Comparison of ENCODE assay signal across 14 cellular contexts in genomic region chr4:10747186-10747585, GRCh38.
DNase-seq lines count a peak whose midpoint lies in the region; ATAC-seq and TF ChIP-seq lines count a peak whose summit lies in the region.
"Had no signal": no experiment of that assay in that cellular context is flagged by ENCODE, and none has a peak within 500 bp of the region (broad histone marks: within the 10 kb centered on the region; RNA-seq: fewer than 3 reads in every experiment).

No MANE protein-coding gene starts in this region.

- no peaks in the 10 kb centered on the region for H3K36me3 Mint-ChIP-seq in activated T-cell treated with anti-CD3 and anti-CD28 coated beads, Interleukin-2, amount 50 U/mL, for 72 hours (ENCODE audit: insufficient read depth in 2 of 2)
- H3K36me3 Mint-ChIP-seq: activated CD8-positive, alpha-beta memory T cell treated with anti-CD3 and anti-CD28 coated beads, Interleukin-2, amount 10 ng/mL, durations not matched to agents 7 days and 5 days had no signal

- H3K36me3 ChIP-seq in ascending aorta: no peaks in the 10 kb centered on the region

- peaks cover 0 to 5% of the 10 kb centered on the region in 2 donors for H3K4me1 ChIP-seq in ascending aorta
- H3K4me1 ChIP-seq: parathyroid adenoma had no signal

- H3K4me1 Mint-ChIP-seq in activated T-cell treated with anti-CD3 and anti-CD28 coated beads, Interleukin-2, amount 50 U/mL, for 72 hours (ENCODE audit: low read depth): no peaks in the 10 kb centered on the region
- H3K4me1 Mint-ChIP-seq: activated CD8-positive, alpha-beta memory T cell treated with anti-CD3 and anti-CD28 coated beads, Interleukin-2, amount 10 ng/mL, durations not matched to agents 7 days and 5 days had no signal

- ATAC-seq in GM18498 (IDR thresholded peaks at IDR 0.05; ENCODE audit: unreplicated experiment) (peak; percentile 52), GM19463 (IDR thresholded peaks at IDR 0.05; ENCODE audit: unreplicated experiment) (peak; percentile 57), HG02885 (IDR thresholded peaks at IDR 0.05; ENCODE audit: poor library complexity, unreplicated experiment) (peak; percentile 46)
- ATAC-seq in activated T-cell treated with anti-CD3 and anti-CD28 coated beads, Interleukin-2, amount 50 U/mL, for 72 hours (replicated peaks in 1 of 2): no peak
- ATAC-seq: activated CD8-positive, alpha-beta memory T cell treated with anti-CD3 and anti-CD28 coated beads, Interleukin-2, amount 10 ng/mL, durations not matched to agents 7 days and 5 days had no signal

- DNase-seq in ascending aorta (ENCODE audit: low spot score in 2 of 2) (no peak), NCI-H1105 treated with DMSO at 0.1 percent for 48 hours (lab: John Stamatoyannopoulos, UW) (no peak), NCI-H2107 (lab: John Stamatoyannopoulos, UW) (no peak), posterior cingulate gyrus (no peak)
- no peak for DNase-seq in activated T-cell treated with anti-CD3 and anti-CD28 coated beads, Interleukin-2, amount 50 U/mL, for 72 hours
- DNase-seq: activated CD8-positive, alpha-beta memory T cell treated with anti-CD3 and anti-CD28 coated beads, Interleukin-2, amount 10 ng/mL, durations not matched to agents 7 days and 5 days; AML-193; glutamatergic neuron; NCI-H2029 treated with DMSO at 0.1 percent for 48 hours had no signal

- TF ChIP-seq CTCF in ascending aorta (IDR thresholded peaks at IDR 0.05): no peak

- peaks cover 16% of the 10 kb centered on the region for H3K27me3 Mint-ChIP-seq in activated T-cell treated with anti-CD3 and anti-CD28 coated beads, Interleukin-2, amount 50 U/mL, for 72 hours (ENCODE audit: low read depth)
- H3K27me3 Mint-ChIP-seq: activated CD8-positive, alpha-beta memory T cell treated with anti-CD3 and anti-CD28 coated beads, Interleukin-2, amount 10 ng/mL, durations not matched to agents 7 days and 5 days had no signal

- no peak overlapping the region for H3K27ac Mint-ChIP-seq in activated T-cell treated with anti-CD3 and anti-CD28 coated beads, Interleukin-2, amount 50 U/mL, for 72 hours
- H3K27ac Mint-ChIP-seq: activated CD8-positive, alpha-beta memory T cell treated with anti-CD3 and anti-CD28 coated beads, Interleukin-2, amount 10 ng/mL, durations not matched to agents 7 days and 5 days had no signal

- H3K4me3 ChIP-seq in ascending aorta: no peak overlapping the region
- H3K4me3 ChIP-seq: GM23248 had no signal

- H3K4me3 Mint-ChIP-seq in activated T-cell treated with anti-CD3 and anti-CD28 coated beads, Interleukin-2, amount 50 U/mL, for 72 hours: no peak overlapping the region
- H3K4me3 Mint-ChIP-seq: activated CD8-positive, alpha-beta memory T cell treated with anti-CD3 and anti-CD28 coated beads, Interleukin-2, amount 10 ng/mL, durations not matched to agents 7 days and 5 days had no signal

- no peaks in the 10 kb centered on the region for H3K9me3 ChIP-seq in ascending aorta

- peak overlapping the region; percentile 35 to 56 for H3K27ac ChIP-seq in ascending aorta
- H3K27ac ChIP-seq: GM23248, parathyroid adenoma had no signal

- intact Hi-C loops in ascending aorta (cut with DNase I) (no loop called here), posterior cingulate gyrus (cut with DNase I) (no loop called here)

- H3K27me3 ChIP-seq in ascending aorta: no peaks in the 10 kb centered on the region

- H3K9me3 Mint-ChIP-seq in activated T-cell treated with anti-CD3 and anti-CD28 coated beads, Interleukin-2, amount 50 U/mL, for 72 hours: peaks cover 0 to 7% of the 10 kb centered on the region in 2 donors

Comparison
In these comparisons a context has a peak if more than half of its experiments do, and no peak if none do; other contexts are left out.
1. ATAC-seq: peak in GM18498 (single experiment), GM19463 (single experiment) and HG02885 (single experiment); none in activated T-cell treated with anti-CD3 and anti-CD28 coated beads, Interleukin-2, amount 50 U/mL, for 72 hours (0 of 2).